In the genomic region with DNA sequence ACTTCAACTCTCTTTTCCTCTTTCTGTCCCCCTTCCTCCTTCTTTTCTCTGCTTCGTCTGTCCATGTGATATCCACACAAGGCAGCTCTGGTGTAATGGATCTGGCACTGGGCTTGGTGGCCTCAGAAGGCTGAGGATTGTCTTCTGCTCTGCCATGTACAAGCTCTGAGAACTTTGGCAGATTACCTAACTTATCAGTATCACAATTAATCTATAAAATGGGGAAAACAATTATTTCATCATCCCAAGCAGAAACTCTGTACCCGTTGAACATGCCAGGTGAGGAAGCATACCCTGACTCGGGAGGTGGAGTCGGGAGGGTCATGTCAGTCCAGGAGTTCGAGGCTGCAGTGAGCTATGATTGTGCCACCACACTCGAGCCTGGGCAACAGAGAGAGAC, we compare ENCODE assay signal across 20 cellular contexts.
"Had no signal": no experiment of that assay in that cellular context is flagged by ENCODE, and none has a peak within 500 bp of the region (broad histone marks: within the 10 kb centered on the region; RNA-seq: fewer than 3 reads in every experiment).

No MANE protein-coding gene starts in this region.

- H3K4me3 Mint-ChIP-seq: activated naive CD4-positive, alpha-beta T cell treated with anti-CD3 and anti-CD28 coated beads, Interleukin-2, amount 10 ng/mL, durations not matched to agents 7 days and 5 days; activated T-cell treated with anti-CD3 and anti-CD28 coated beads, Interleukin-2, amount 50 U/mL, for 4 hours; central memory CD8-positive, alpha-beta T cell; immature natural killer cell had no signal

- H3K27me3 ChIP-seq: brain microvascular endothelial cell, esophagus squamous epithelium had no signal

- H3K27ac Mint-ChIP-seq: activated naive CD4-positive, alpha-beta T cell treated with anti-CD3 and anti-CD28 coated beads, Interleukin-2, amount 10 ng/mL, durations not matched to agents 7 days and 5 days had no signal

- H3K36me3 ChIP-seq: brain microvascular endothelial cell had no signal

- H3K9me3 ChIP-seq: esophagus squamous epithelium had no signal

- H3K4me2 ChIP-seq: smooth muscle cell had no signal

- DNase-seq: activated CD4-positive, alpha-beta T cell treated with anti-CD3 and anti-CD28 coated beads, Interleukin-2, amount 50 U/mL, for 1 hour; activated CD8-positive, alpha-beta memory T cell treated with anti-CD3 and anti-CD28 coated beads, Interleukin-2, amount 50 U/mL, for 4 hours; activated naive CD4-positive, alpha-beta T cell treated with anti-CD3 and anti-CD28 coated beads, Interleukin-2, amount 10 ng/mL, durations not matched to agents 7 days and 5 days; activated T-cell treated with anti-CD3 and anti-CD28 coated beads, Interleukin-2, amount 50 U/mL, for 4 hours; aorta; brain microvascular endothelial cell; effector CD4-positive, alpha-beta T cell; esophagus squamous epithelium; immature natural killer cell; kidney glomerular epithelial cell; midbrain; stimulated activated CD4-positive, alpha-beta T cell treated with anti-CD3 and anti-CD28 coated beads, Interleukin-4, amount 100 ng/mL, for 4 hours; stimulated activated naive CD4-positive, alpha-beta T cell; T1000 had no signal

- H3K9me3 Mint-ChIP-seq: activated naive CD4-positive, alpha-beta T cell treated with anti-CD3 and anti-CD28 coated beads, Interleukin-2, amount 10 ng/mL, durations not matched to agents 7 days and 5 days; activated T-cell treated with anti-CD3 and anti-CD28 coated beads, Interleukin-2, amount 50 U/mL, for 4 hours; central memory CD8-positive, alpha-beta T cell; immature natural killer cell had no signal

- H3K4me1 Mint-ChIP-seq: central memory CD8-positive, alpha-beta T cell had no signal

- H3K27me3 Mint-ChIP-seq: activated naive CD4-positive, alpha-beta T cell treated with anti-CD3 and anti-CD28 coated beads, Interleukin-2, amount 10 ng/mL, durations not matched to agents 7 days and 5 days; central memory CD8-positive, alpha-beta T cell had no signal

- ATAC-seq: activated CD4-positive, CD25-positive, alpha-beta regulatory T cell treated with anti-CD3 and anti-CD28 coated beads, Interleukin-2, amount 50 U/mL, for 24 hours; activated T-cell treated with anti-CD3 and anti-CD28 coated beads, Interleukin-2, amount 50 U/mL, for 4 hours; sciatic nerve had no signal

- FAIRE-seq: urothelium cell line had no signal

- H3K27ac ChIP-seq: brain microvascular endothelial cell, coronary artery, esophagus squamous epithelium had no signal

- H3K4me3 ChIP-seq: coronary artery, esophagus squamous epithelium, smooth muscle cell had no signal
